In the genomic region with DNA sequence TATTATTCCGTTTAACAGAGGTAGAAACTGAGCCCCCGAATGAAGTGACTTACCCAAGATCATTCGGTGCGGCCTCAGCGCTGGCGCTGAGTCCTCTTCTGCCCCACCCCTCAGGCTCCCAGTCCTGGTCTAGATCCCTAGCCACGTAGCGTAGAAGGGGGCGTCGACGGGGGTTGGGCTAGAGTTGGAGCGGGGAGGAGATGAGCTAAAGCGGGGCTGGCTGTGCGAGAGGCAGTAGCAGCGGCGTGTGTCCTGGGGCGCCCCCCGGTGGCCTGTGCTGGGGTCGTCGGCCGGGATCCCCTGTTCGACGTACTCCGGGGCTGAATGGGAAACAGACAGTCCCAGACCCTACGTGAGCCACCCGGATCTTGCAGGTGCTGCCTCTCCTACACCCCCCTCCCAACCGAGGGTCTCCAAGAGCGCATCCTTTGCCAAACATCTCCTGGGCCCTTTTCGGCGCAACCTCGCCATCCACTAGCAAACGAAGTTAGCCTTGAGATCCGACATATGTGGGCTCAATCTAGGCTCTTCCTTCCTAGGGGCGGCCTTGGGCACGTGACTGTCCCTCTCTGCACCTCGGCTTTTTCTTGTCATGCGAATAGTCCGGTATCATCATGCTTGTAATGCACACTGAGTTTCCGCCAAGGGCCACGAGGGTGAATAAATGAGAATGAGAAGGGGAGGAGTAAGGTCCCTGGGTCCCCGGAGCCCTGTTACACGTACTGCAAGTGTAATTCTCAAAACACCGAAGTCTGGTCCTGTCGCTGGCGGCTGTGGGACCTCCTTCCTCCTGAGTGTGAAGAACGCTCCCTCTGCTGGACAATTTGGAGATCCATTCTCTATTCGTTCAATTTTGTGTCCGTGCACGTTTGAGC, we compare ENCODE assay signal across 8 cellular contexts. TPM values are rescaled to one million over a fixed set of nuclear protein-coding genes. Genes with fewer than 3 reads are reported as not detected.
A peak's percentile ranks its signal among the peaks of the same experiment; 100 is the strongest.
DNase-seq lines count a peak whose midpoint lies in the region; ATAC-seq and TF ChIP-seq lines count a peak whose summit lies in the region.

No MANE protein-coding gene starts in this region.

- TF ChIP-seq POLR2A in IMR-90 (IDR thresholded peaks at IDR 0.05; ENCODE audit: low read depth, low read length) = no peak

- TF ChIP-seq RAD21 in IMR-90 (IDR thresholded peaks at IDR 0.05; ENCODE audit: low read length) = peak; percentile 93

- no peak overlapping the region for H3K18ac ChIP-seq in IMR-90 (ENCODE audit: low read depth, low read length)

- BruUV-seq in IMR-90 (replicated peaks; lab: Mats Ljungman, UMichigan) = no TSS peak
- no TSS peak for BruUV-seq in OCI-LY7 (replicated peaks; lab: Mats Ljungman, UMichigan)

- H3K9me3 ChIP-seq in CD4-positive, alpha-beta memory T cell (ENCODE audit: control insufficient read depth in 1 of 2, low read length in 2 of 2) = no peaks in the 10 kb centered on the region
- H3K9me3 ChIP-seq in IMR-90 (ENCODE audit: control insufficient read depth, insufficient read depth, low read length) = no peaks in the 10 kb centered on the region
- H3K9me3 ChIP-seq in OCI-LY7 (ENCODE audit: low read length) = no peaks in the 10 kb centered on the region
- H3K9me3 ChIP-seq in mucosa of descending colon = no peaks in the 10 kb centered on the region

- no peak overlapping the region for H4K5ac ChIP-seq in IMR-90 (ENCODE audit: low read depth, low read length)

- ATAC-seq in GM21390 (IDR thresholded peaks at IDR 0.05; ENCODE audit: unreplicated experiment) (peak; percentile 68), IMR-90 (ENCODE audit: low read depth) (peak; percentile 93), mucosa of descending colon (peak; percentile 96)

- H3K14ac ChIP-seq in IMR-90 (replicated peaks; ENCODE audit: low read depth, low read length) = no peak overlapping the region

- no peaks in the 10 kb centered on the region for H3K79me1 ChIP-seq in IMR-90 (ENCODE audit: low read depth in 1 of 2, low read length in 2 of 2)

- in situ Hi-C loops in IMR-90 (cut with MboI; ENCODE audit: low sequenced_read_pairs) = loop anchor here (5.0 kb wide), 2 partner anchors 389 to 469 kb away; no protein-coding TSS in a partner anchor

- peaks cover 0 to 2% of the 10 kb centered on the region in 2 donors for H3K36me3 Mint-ChIP-seq in CD4-positive, alpha-beta memory T cell

- peaks cover 0 to 4% of the 10 kb centered on the region in 2 donors for H3K27me3 Mint-ChIP-seq in CD4-positive, alpha-beta memory T cell

- H2AFZ ChIP-seq in IMR-90 (replicated peaks; ENCODE audit: low read length, poor library complexity) = peak overlapping the region; percentile 91
- H2AFZ ChIP-seq in OCI-LY7 (ENCODE audit: low read length) = peak overlapping the region; percentile 87

- H3K56ac ChIP-seq in IMR-90 (ENCODE audit: extremely low read depth, insufficient read depth, low read length) = no peak overlapping the region

- peak; percentile 90 for TF ChIP-seq CTCF in IMR-90 (conservative IDR thresholded peaks at IDR 0.05; ENCODE audit: low read depth, low read length)
- peak; percentile 79 for TF ChIP-seq CTCF in OCI-LY7 (conservative IDR thresholded peaks at IDR 0.05; ENCODE audit: low read length)
- TF ChIP-seq CTCF in mucosa of descending colon (IDR thresholded peaks at IDR 0.05) = peak; percentile 46

- no peaks in the 10 kb centered on the region for H3K9me3 Mint-ChIP-seq in CD4-positive, alpha-beta memory T cell

- H3K79me2 ChIP-seq in OCI-LY7 (ENCODE audit: insufficient read depth, low read depth, low read length) = no peaks in the 10 kb centered on the region

- whole genome bisulfite sequencing in IMR-90 (ENCODE audit: extremely low coverage in 2 of 2, insufficient read length in 1 of 2), 2 experiments = 3% methylated on average over 6 of the region's 49 CpGs; no CpG with 5 or more reads in 1 of the 2 experiments

- H3K9ac ChIP-seq in IMR-90 (ENCODE audit: low read depth, low read length) = no peak overlapping the region

- H3K27ac ChIP-seq in CD4-positive, alpha-beta memory T cell (ENCODE audit: low read depth, low read length) = peak overlapping the region; percentile 58
- H3K27ac ChIP-seq in IMR-90 (ENCODE audit: insufficient read depth, low read length) (no peak overlapping the region), OCI-LY7 (ENCODE audit: low read depth, low read length, poor library complexity, severe bottlenecking) (no peak overlapping the region), epithelial cell of prostate (no peak overlapping the region)

- H2AK5ac ChIP-seq in IMR-90 (ENCODE audit: low read depth, low read length) = no peak overlapping the region

- H3K36me3 ChIP-seq in CD4-positive, alpha-beta memory T cell (ENCODE audit: insufficient read depth, low read length) = no peaks in the 10 kb centered on the region
- H3K36me3 ChIP-seq in IMR-90 (ENCODE audit: control insufficient read depth, insufficient read depth, low read length) (no peaks in the 10 kb centered on the region), OCI-LY7 (ENCODE audit: insufficient read depth, low read length) (no peaks in the 10 kb centered on the region), mucosa of descending colon (ENCODE audit: low read depth) (no peaks in the 10 kb centered on the region)

- CTCF ChIA-PET in CD4-positive, alpha-beta memory T cell (lab: Charles Lee; ENCODE audit: partially characterized antibody) = interaction anchor here (0.6 to 9.5 kb wide), 35 partner anchors 9 to 464 kb away, joined by 3 to 319 read pairs (median 4); a partner anchor contains a TSS
- CTCF ChIA-PET in IMR-90 (lab: Yijun Ruan, JAX) (interaction anchor here (0.7 to 1.1 kb wide), 6 partner anchors 123 to 464 kb away, joined by 3 to 5 read pairs (median 3); a partner anchor contains a TSS), OCI-LY7 (lab: Charles Lee; ENCODE audit: unreplicated experiment) (interaction anchor here (1.0 kb wide), 1 partner anchor 137 kb away, joined by 11 read pairs; a partner anchor contains a TSS)

- H3K23ac ChIP-seq in IMR-90 (ENCODE audit: low read depth, low read length) = no peak overlapping the region

- H3K9me2 ChIP-seq in OCI-LY7 (ENCODE audit: insufficient read depth, low read length) = no peaks in the 10 kb centered on the region

- H2BK120ac ChIP-seq in IMR-90 (ENCODE audit: low read depth, low read length) = no peak overlapping the region

- DNase-seq in CD4-positive, alpha-beta memory T cell = peak; percentile 92 to 97 (median 93)
- DNase-seq in IMR-90 (peak; percentile 87), OCI-LY7 (ENCODE audit: low spot score) (peak; percentile 92), epithelial cell of prostate (ENCODE audit: low read depth, low spot score) (peak; percentile 60), mucosa of descending colon (peak; percentile 91 to 92 (median 91))
- peak; percentile 100 for DNase-seq in activated CD8-positive, alpha-beta memory T cell treated with anti-CD3 and anti-CD28 coated beads, Interleukin-2, amount 50 U/mL, for 48 hours
- DNase-seq in stimulated activated CD8-positive, alpha-beta memory T cell treated with anti-CD3 and anti-CD28 coated beads, Interleukin-2, amount 100 ng/mL, for 48 hours (ENCODE audit: low read depth in 2 of 2) = peak; percentile 93 to 99

- peak overlapping the region; percentile 75 for H2AK9ac ChIP-seq in IMR-90 (replicated peaks; ENCODE audit: low read depth, low read length, poor library complexity)

- H3K4me2 ChIP-seq in IMR-90 (ENCODE audit: low read depth, low read length) (peak overlapping the region; percentile 82), OCI-LY7 (ENCODE audit: low read length) (peak overlapping the region; percentile 59)

- dilution Hi-C loops in IMR-90 (cut with HindIII; ENCODE audit: low sequenced_read_pairs, unreplicated experiment) = no loop called here

- H3K4me1 Mint-ChIP-seq in CD4-positive, alpha-beta memory T cell = peaks cover 11 to 31% (median 20%) of the 10 kb centered on the region in 4 donors

- POLR2A ChIA-PET in CD4-positive, alpha-beta memory T cell (lab: Charles Lee; ENCODE audit: partially characterized antibody) = interaction anchor here (0.6 to 4.3 kb wide), 19 partner anchors 42 to 223 kb away, joined by 3 to 105 read pairs (median 3); a partner anchor contains a TSS
- POLR2A ChIA-PET in IMR-90 (lab: Charles Lee; ENCODE audit: unreplicated experiment) = interaction anchor here (0.6 kb wide), 1 partner anchor 168 kb away, joined by 5 read pairs; no protein-coding TSS in a partner anchor
- POLR2A ChIA-PET in OCI-LY7 (lab: Charles Lee) = interaction anchor here (0.6 kb wide), 1 partner anchor 137 kb away, joined by 3 read pairs; a partner anchor contains a TSS

- peaks cover 21% of the 10 kb centered on the region for H3K4me1 ChIP-seq in CD4-positive, alpha-beta memory T cell (ENCODE audit: insufficient read depth, low read length)
- H3K4me1 ChIP-seq in IMR-90 (ENCODE audit: control insufficient read depth, insufficient read depth, low read length) (no peaks in the 10 kb centered on the region), OCI-LY7 (ENCODE audit: insufficient read depth, low read length, poor library complexity, severe bottlenecking) (peaks cover 8% of the 10 kb centered on the region), mucosa of descending colon (ENCODE audit: low read depth) (peaks cover 16% of the 10 kb centered on the region)

- H4K8ac ChIP-seq in IMR-90 (ENCODE audit: low read depth in 2 of 2, low read length in 2 of 2) = 0 out of 4 replicates have a peak overlapping the region, but pooled peaks of 1 of the 2 experiments have one; percentile 45

- H3K4me3 ChIP-seq in CD4-positive, alpha-beta memory T cell (ENCODE audit: low read length in 2 of 2) = peak overlapping the region; percentile 72 to 73
- peak overlapping the region; percentile 15; the same call in 1 of the 2 replicates for H3K4me3 ChIP-seq in IMR-90 (ENCODE audit: insufficient read depth, low read depth, low read length)
- H3K4me3 ChIP-seq in OCI-LY7 (ENCODE audit: low read depth, low read length, poor library complexity, severe bottlenecking) = peak overlapping the region; percentile 21
- no peak overlapping the region for H3K4me3 ChIP-seq in mucosa of descending colon

- intact Hi-C loops in CD4-positive, alpha-beta memory T cell (cut with micrococcal nuclease) = loop anchor here (1.0 kb wide), 6 partner anchors 89 to 464 kb away; a partner anchor contains a TSS
- intact Hi-C loops in IMR-90 (cut with micrococcal nuclease) (loop anchor here (1.0 to 10.0 kb wide), 7 partner anchors 101 to 464 kb away; a partner anchor contains a TSS), OCI-LY7 (cut with micrococcal nuclease; ENCODE audit: unreplicated experiment) (loop anchor here (1.0 to 10.0 kb wide), 9 partner anchors 91 to 464 kb away; a partner anchor contains a TSS), mucosa of descending colon (cut with DNase I, micrococcal nuclease) (loop anchor here (5.0 to 10.0 kb wide), 3 partner anchors 379 to 461 kb away; no protein-coding TSS in a partner anchor)

- H3K27me3 ChIP-seq in CD4-positive, alpha-beta memory T cell (ENCODE audit: insufficient read depth, low read length) = no peaks in the 10 kb centered on the region
- no peaks in the 10 kb centered on the region; the same call in 1 of the 2 replicates for H3K27me3 ChIP-seq in IMR-90 (ENCODE audit: control insufficient read depth, insufficient read depth, low read length)

- H3K4ac ChIP-seq in IMR-90 (ENCODE audit: low read depth, low read length) = no peak overlapping the region

- H2BK15ac ChIP-seq in IMR-90 (ENCODE audit: low read depth, low read length) = no peak overlapping the region

- H3K27ac Mint-ChIP-seq in CD4-positive, alpha-beta memory T cell = peak overlapping the region; percentile 81 to 96 (median 94)

- no peak overlapping the region for H2BK5ac ChIP-seq in IMR-90 (ENCODE audit: low read depth, low read length, poor library complexity, severe bottlenecking)

- peak overlapping the region; percentile 78 to 90 (median 84) for H3K4me3 Mint-ChIP-seq in CD4-positive, alpha-beta memory T cell

- H2BK20ac ChIP-seq in IMR-90 (ENCODE audit: low read depth, low read length) = no peak overlapping the region

- H4K20me1 ChIP-seq in IMR-90 (ENCODE audit: insufficient read depth, low read length) (0 out of 2 replicates have a peak, but pooled peaks cover 7% of the 10 kb centered on the region), OCI-LY7 (ENCODE audit: insufficient read depth, low read length) (no peaks in the 10 kb centered on the region)

- no peak overlapping the region for H4K91ac ChIP-seq in IMR-90 (ENCODE audit: insufficient read depth, low read depth, low read length)

- no peaks in the 10 kb centered on the region for H3K9me1 ChIP-seq in IMR-90 (ENCODE audit: insufficient read depth, low read length)

RNA-seq across cellular contexts. Expression of a gene that starts 47.7 kb away (rescaled TPM):
- total RNA-seq in CD4-positive, alpha-beta memory T cell = under 1 TPM; 0.44 to 0.61 TPM
- 1 to 10 TPM; 1.1 to 1.7 TPM for polyA plus RNA-seq in CD4-positive, alpha-beta memory T cell
- total RNA-seq in IMR-90 (2012; rRNA removed) (not detected in 2 replicates), OCI-LY7 (2022) (not detected in 2 replicates), mucosa of descending colon (under 1 TPM in 2 of 3 donors, not detected in 1; 0.12 to 0.19 TPM)
- polyA plus RNA-seq in IMR-90 (2012; rRNA removed) = not detected in 2 replicates
- not detected in 2 replicates for polyA plus RNA-seq in IMR-90 (2012; cell fraction: cytosol; rRNA removed)
- polyA plus RNA-seq in IMR-90 (2012; cell fraction: nucleus; rRNA removed; ENCODE audit: low replicate concordance) = not detected in 2 replicates
- not detected in 2 replicates for total RNA-seq in OCI-LY7 (2014; rRNA removed; shearing (Covaris generic))

RNA-seq across cellular contexts. Expression of a gene that starts 59.0 kb away (rescaled TPM):
- not detected for total RNA-seq in CD4-positive, alpha-beta memory T cell
- polyA plus RNA-seq in CD4-positive, alpha-beta memory T cell = not detected
- total RNA-seq in IMR-90 (2012; rRNA removed) (not detected in 2 replicates), OCI-LY7 (2022) (not detected in 2 replicates), mucosa of descending colon (not detected)
- polyA plus RNA-seq in IMR-90 (2012; rRNA removed) = not detected in 2 replicates
- polyA plus RNA-seq in IMR-90 (2012; cell fraction: cytosol; rRNA removed) = not detected in 2 replicates
- not detected in 2 replicates for polyA plus RNA-seq in IMR-90 (2012; cell fraction: nucleus; rRNA removed; ENCODE audit: low replicate concordance)
- total RNA-seq in OCI-LY7 (2014; rRNA removed; shearing (Covaris generic)) = not detected in 2 replicates
